Comparison of ENCODE assay signal across 1 cellular context in the genomic region with DNA sequence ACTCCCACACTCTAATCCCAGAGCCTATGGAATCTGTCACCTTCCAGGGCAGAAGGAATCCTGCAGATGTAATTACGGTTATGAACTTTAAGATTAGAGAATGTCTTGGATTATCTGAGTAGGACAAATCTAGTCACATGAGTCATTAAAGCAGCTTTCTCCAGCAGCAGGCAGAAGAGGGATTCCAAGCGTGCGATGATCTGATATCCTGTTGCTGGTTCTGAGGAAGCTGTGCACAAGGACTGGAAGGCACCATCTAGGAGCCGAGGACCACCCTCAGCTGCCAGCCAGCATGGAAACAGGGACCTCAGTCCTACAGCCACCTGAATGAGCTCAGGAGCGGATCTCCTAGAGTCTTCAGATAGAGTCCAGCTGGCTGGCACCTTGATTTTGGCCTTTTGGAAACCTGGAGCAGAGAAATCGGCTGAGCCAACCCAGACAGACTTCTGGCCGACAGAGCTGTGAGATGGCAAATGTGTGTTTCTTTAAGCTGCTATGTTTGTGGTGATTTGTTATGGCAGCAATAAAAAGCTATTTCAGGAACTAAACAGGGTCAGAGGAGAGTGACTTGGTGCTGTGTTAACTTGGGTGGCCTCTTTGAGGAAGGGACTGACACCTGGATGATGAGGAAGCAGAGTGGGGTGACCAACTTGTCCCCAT.
TF ChIP-seq lines count a peak whose summit lies in the region.

No MANE protein-coding gene starts in this region.

TF ChIP-seq in K562, 482 proteins besides CTCF, POLR2A, EP300 and RAD21 (continued from another document):
- TF ChIP-seq TEAD1 (CRISPR knock-in tag; IDR thresholded peaks at IDR 0.05): 0 out of 4 replicates have a peak, but pooled peaks of 1 of the 2 experiments have one; percentile 7
